15 cellular contexts compared by ENCODE assay signal in the genomic region with DNA sequence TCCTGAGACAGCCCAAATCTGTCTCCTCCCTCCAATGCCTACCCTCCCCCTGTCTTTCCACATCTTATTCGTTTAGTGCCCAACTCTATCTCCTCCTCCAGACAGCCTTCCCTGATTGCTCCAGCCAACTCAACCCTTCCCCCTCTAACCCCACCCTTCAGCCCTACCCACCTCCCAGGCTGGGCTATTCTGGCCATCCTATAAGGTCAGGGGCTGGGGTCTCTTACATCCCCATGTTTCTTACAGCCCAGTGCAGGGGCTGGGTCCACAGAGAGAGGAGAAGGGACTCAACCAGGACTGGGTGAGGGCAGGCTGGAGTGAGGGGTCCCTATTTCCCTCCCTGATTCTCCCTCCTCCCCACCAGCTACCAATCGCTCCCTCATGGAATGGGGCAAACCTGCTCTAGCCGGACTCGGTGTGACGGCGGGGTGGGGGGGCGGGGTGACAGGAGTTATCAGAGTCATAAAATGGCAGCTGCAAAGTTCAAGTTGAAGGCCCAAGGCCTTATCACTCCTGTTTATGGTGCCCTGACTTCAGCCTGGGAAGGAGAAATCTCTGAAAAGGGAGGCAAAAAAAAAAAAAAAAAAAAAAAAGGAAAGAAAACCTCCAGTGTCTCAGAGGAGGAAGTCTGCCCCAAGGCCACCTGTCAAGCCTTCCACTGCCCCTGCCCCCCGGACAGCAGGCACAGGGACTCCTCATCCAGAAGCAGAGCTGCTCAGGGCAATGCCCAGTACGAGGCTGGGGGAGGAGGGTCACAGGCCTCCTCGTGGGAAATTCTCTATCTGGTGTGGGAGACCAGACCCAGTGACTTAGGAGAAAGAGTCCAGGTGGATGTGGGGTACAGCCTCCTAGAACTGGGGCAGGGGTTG. TPM values are rescaled to one million over a fixed set of nuclear protein-coding genes. Genes with fewer than 3 reads are reported as not detected.
DNase-seq lines count a peak whose midpoint lies in the region; ATAC-seq and TF ChIP-seq lines count a peak whose summit lies in the region.
"Had no signal": no experiment of that assay in that cellular context is flagged by ENCODE, and none has a peak within 500 bp of the region (broad histone marks: within the 10 kb centered on the region; RNA-seq: fewer than 3 reads in every experiment).

No MANE protein-coding gene starts in this region.

- H3K27me3 ChIP-seq in lung (ENCODE audit: control insufficient read depth, insufficient read depth) (no peaks in the 10 kb centered on the region), tibial artery (no peaks in the 10 kb centered on the region)

- ATAC-seq in lung (ENCODE audit: insufficient read depth, low FRiP score) = no peak
- ATAC-seq: activated naive CD4-positive, alpha-beta T cell treated with anti-CD3 and anti-CD28 coated beads, Interleukin-2, amount 50 U/mL, for 72 hours had no signal

- peaks cover 16% of the 10 kb centered on the region for H3K27me3 Mint-ChIP-seq in activated naive CD4-positive, alpha-beta T cell treated with anti-CD3 and anti-CD28 coated beads for 36 hours (ENCODE audit: low read depth)

- H3K27ac Mint-ChIP-seq in activated naive CD4-positive, alpha-beta T cell treated with anti-CD3 and anti-CD28 coated beads for 36 hours = no peak overlapping the region
- H3K27ac Mint-ChIP-seq: naive B cell had no signal

- H3K4me1 Mint-ChIP-seq in activated naive CD4-positive, alpha-beta T cell treated with anti-CD3 and anti-CD28 coated beads for 36 hours (ENCODE audit: low read depth) = peaks cover 50% of the 10 kb centered on the region

- no peaks in the 10 kb centered on the region for H3K9me3 Mint-ChIP-seq in activated naive CD4-positive, alpha-beta T cell treated with anti-CD3 and anti-CD28 coated beads for 36 hours
- H3K9me3 Mint-ChIP-seq: activated naive CD4-positive, alpha-beta T cell treated with anti-CD3 and anti-CD28 coated beads, Interleukin-2, amount 50 U/mL, for 72 hours had no signal

- intact Hi-C loops in activated naive CD4-positive, alpha-beta T cell treated with anti-CD3 and anti-CD28 coated beads for 36 hours (cut with micrococcal nuclease) = loop anchor here (5.0 kb wide), 1 partner anchor 378 kb away; no protein-coding TSS in a partner anchor
- intact Hi-C loops in tibial artery (cut with DNase I; ENCODE audit: low total_unique reads) = loop anchor here (5.0 kb wide), 2 partner anchors 43 to 248 kb away; no protein-coding TSS in a partner anchor

- H3K36me3 ChIP-seq in lung (ENCODE audit: control insufficient read depth in 2 of 2, insufficient read depth in 2 of 2, low read length in 2 of 2) = no peaks in the 10 kb centered on the region
- H3K36me3 ChIP-seq in tibial artery = no peaks in the 10 kb centered on the region
- H3K36me3 ChIP-seq: SJSA1 had no signal

- WGBS in lung, 2 donors = 67 to 72% methylated on average over 10 of the region's 10 CpGs

- peak overlapping the region; percentile 13 for H3K4me3 ChIP-seq in lung
- H3K4me3 ChIP-seq in tibial artery = no peak overlapping the region
- H3K4me3 ChIP-seq: SJSA1, smooth muscle cell had no signal

- H3K27ac ChIP-seq in lung (ENCODE audit: low read depth in 1 of 2, low read length in 1 of 2) = peak overlapping the region in 1 of 2 donors; percentile 84
- peak overlapping the region in 1 of 2 donors; percentile 59 for H3K27ac ChIP-seq in tibial artery
- no peak overlapping the region for H3K27ac ChIP-seq in RWPE1
- H3K27ac ChIP-seq: HL-60, SJSA1 had no signal

- CTCF ChIA-PET in activated naive CD4-positive, alpha-beta T cell treated with anti-CD3 and anti-CD28 coated beads for 36 hours (lab: Charles Lee) = interaction anchor here (1.1 to 6.4 kb wide), 2 partner anchors 9 to 37 kb away, joined by 4 to 201 read pairs; no protein-coding TSS in a partner anchor
- CTCF ChIA-PET in RWPE1 (lab: Yijun Ruan, JAX) = interaction anchor here (0.7 kb wide), 1 partner anchor 675 kb away, joined by 3 read pairs; no protein-coding TSS in a partner anchor

- H3K36me3 Mint-ChIP-seq in activated naive CD4-positive, alpha-beta T cell treated with anti-CD3 and anti-CD28 coated beads for 36 hours (ENCODE audit: low read depth) = no peaks in the 10 kb centered on the region
- H3K36me3 Mint-ChIP-seq: activated naive CD4-positive, alpha-beta T cell treated with anti-CD3 and anti-CD28 coated beads, Interleukin-2, amount 50 U/mL, for 72 hours; naive B cell had no signal

- H3K9me3 ChIP-seq in lung (ENCODE audit: control insufficient read depth in 2 of 2, insufficient read depth in 1 of 2, low read length in 1 of 2) = no peaks in the 10 kb centered on the region
- H3K9me3 ChIP-seq in tibial artery = no peaks in the 10 kb centered on the region
- H3K9me3 ChIP-seq: SJSA1 had no signal

- DNase-seq in activated naive CD4-positive, alpha-beta T cell treated with anti-CD3 and anti-CD28 coated beads for 36 hours = peak; percentile 2
- no peak for DNase-seq in activated naive CD4-positive, alpha-beta T cell treated with Interleukin-2 at 50 U/mL for 16 hours
- DNase-seq in activated T-cell treated with anti-CD3 and anti-CD28 coated beads, Interleukin-2, amount 50 U/mL, for 48 hours = peak; percentile 12 to 14
- no peak for DNase-seq in lung (ENCODE audit: low spot score)
- peak; percentile 10 to 61 for DNase-seq in tibial artery
- DNase-seq in SKM-1 treated with dmso at 0.1 percent for 144 hours (lab: John Stamatoyannopoulos, UW; ENCODE audit: unreplicated experiment) = no peak
- DNase-seq in DMS79 (lab: John Stamatoyannopoulos, UW) = no peak
- DNase-seq in RWPE1 (ENCODE audit: low spot score) = no peak
- DNase-seq: naive B cell had no signal

- peaks cover 0 to 32% of the 10 kb centered on the region in 2 donors for H3K4me1 ChIP-seq in lung (ENCODE audit: control insufficient read depth in 2 of 2, insufficient read depth in 2 of 2, low read length in 2 of 2)
- peaks cover 0 to 28% (median 20%) of the 10 kb centered on the region in 4 donors for H3K4me1 ChIP-seq in tibial artery

- POLR2A ChIA-PET in RWPE1 (lab: Yijun Ruan, JAX; ENCODE audit: low non-redundant PET) = no interaction called here

- peak overlapping the region; percentile 10 for H3K4me3 Mint-ChIP-seq in activated naive CD4-positive, alpha-beta T cell treated with anti-CD3 and anti-CD28 coated beads for 36 hours

- TF ChIP-seq CTCF in lung (IDR thresholded peaks at IDR 0.05; ENCODE audit: control extremely low read depth, extremely low read depth) = no peak
- no peak for TF ChIP-seq CTCF in tibial artery (IDR thresholded peaks at IDR 0.05)
- TF ChIP-seq CTCF in RWPE1 (conservative IDR thresholded peaks at IDR 0.05; ENCODE audit: low read depth) = no peak

RNA-seq across cellular contexts. Expression of a gene that starts 2.1 kb away (rescaled TPM):
- 1 to 10 TPM; 6.3 to 8.4 TPM for total RNA-seq in activated naive CD4-positive, alpha-beta T cell treated with anti-CD3 and anti-CD28 coated beads for 36 hours
- total RNA-seq in lung = 10 to 100 TPM; 24.8 to 77.0 TPM
- polyA plus RNA-seq in lung = 10 to 100 TPM; 52.9 to 89.8 TPM
- total RNA-seq: fibroblast of lung, SJSA1 had no signal
- polyA plus RNA-seq: AG04450 had no signal

Comparison
In these comparisons a context has a peak if more than half of its experiments do, and no peak if none do; other contexts are left out.
1. DNase-seq: peak in activated naive CD4-positive, alpha-beta T cell treated with anti-CD3 and anti-CD28 coated beads for 36 hours (single experiment), activated T-cell treated with anti-CD3 and anti-CD28 coated beads, Interleukin-2, amount 50 U/mL, for 48 hours (2 of 2) and tibial artery (2 of 2); none in activated naive CD4-positive, alpha-beta T cell treated with Interleukin-2 at 50 U/mL for 16 hours (single experiment), lung (single experiment), SKM-1 treated with dmso at 0.1 percent for 144 hours (single experiment), DMS79 (single experiment) and RWPE1 (single experiment).